ENCODE assay signal across 8 cellular contexts in the genomic region with DNA sequence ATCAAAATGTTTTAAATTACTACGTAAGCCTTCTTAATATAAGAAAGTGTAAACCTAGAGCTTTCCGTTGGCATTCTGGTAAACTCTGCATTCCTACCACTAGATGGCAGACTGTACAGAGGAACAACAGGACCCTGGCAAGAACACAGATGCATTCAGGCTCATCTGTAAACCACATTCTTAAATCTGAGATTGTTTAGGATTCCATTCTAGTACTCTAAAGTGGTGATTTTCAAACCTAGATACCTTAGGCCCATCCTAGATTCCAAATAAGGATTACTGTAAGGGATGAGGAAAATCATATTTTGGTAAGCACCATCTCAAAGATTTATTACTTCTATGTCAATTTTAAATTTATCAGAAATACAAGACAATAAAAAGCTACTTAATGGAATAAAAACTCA. TPM values are rescaled to one million over a fixed set of nuclear protein-coding genes. Genes with fewer than 3 reads are reported as not detected.
DNase-seq lines count a peak whose midpoint lies in the region; ATAC-seq, FAIRE-seq and TF ChIP-seq lines count a peak whose summit lies in the region.

No MANE protein-coding gene starts in this region.

- intact Hi-C loops in HCT116 (cut with micrococcal nuclease): loop anchor here (1.0 to 10.0 kb wide), 4 partner anchors 151 to 233 kb away; a partner anchor contains a TSS

- H2AFZ ChIP-seq in HCT116 (ENCODE audit: low read depth, low read length, poor library complexity, severe bottlenecking): no peak overlapping the region

- H3K4me1 ChIP-seq in HCT116 (ENCODE audit: control insufficient read depth in 1 of 2, insufficient read depth in 2 of 2, low read length in 2 of 2) (peaks cover 0 to 7% of the 10 kb centered on the region in 2 experiments; a peak in 3 of 4 replicates), small intestine (ENCODE audit: control insufficient read depth in 2 of 2, insufficient read depth in 1 of 2, low read depth in 1 of 2, low read length in 1 of 2) (peaks cover 5 to 15% of the 10 kb centered on the region in 2 donors)

- no peak overlapping the region for H3K4me3 ChIP-seq in HCT116 (replicated peaks in 1 of 2; ENCODE audit: low read depth in 1 of 2, low read length in 2 of 2)
- peak overlapping the region; percentile 9 for H3K4me3 ChIP-seq in MG63
- H3K4me3 ChIP-seq in small intestine (ENCODE audit: low read depth in 1 of 2, low read length in 2 of 2): no peak overlapping the region

- H3K27ac ChIP-seq in 22Rv1: no peak overlapping the region
- no peak overlapping the region for H3K27ac ChIP-seq in HCT116 (ENCODE audit: low read depth, low read length)
- H3K27ac ChIP-seq in small intestine (ENCODE audit: low read depth in 1 of 2, low read length in 1 of 2): no peak overlapping the region

- peaks cover 90% of the 10 kb centered on the region for H3K79me2 ChIP-seq in HCT116 (ENCODE audit: insufficient read depth, low read length)

- DNase-seq in HCT116 (ENCODE audit: low read depth, low spot score) (peak; percentile 76), MG63 (peak; percentile 63), SIG-M5 (lab: John Stamatoyannopoulos, UW) (peak; percentile 8), T47D (ENCODE audit: low read depth in 1 of 2, low spot score in 1 of 2) (peak; percentile 55 to 90), iPS-NIHi11 (ENCODE audit: low spot score) (peak; percentile 80), small intestine (peak; percentile 82)

- peak; percentile 84 for TF ChIP-seq RAD21 in HCT116 (IDR thresholded peaks at IDR 0.05; ENCODE audit: low read depth)

- no peak overlapping the region for H3K9ac ChIP-seq in HCT116 (ENCODE audit: low read length)

- in situ Hi-C loops in T47D (cut with HindIII; ENCODE audit: low pct_unique_long_range_greater_than_20kb, low sequenced_read_pairs): no loop called here

- peak; percentile 94 for TF ChIP-seq CTCF in 22Rv1 (IDR thresholded peaks at IDR 0.05)
- TF ChIP-seq CTCF in HCT116 (IDR thresholded peaks at IDR 0.05 in 2 of 3, conservative IDR thresholded peaks at IDR 0.05 in 1 of 3; ENCODE audit: borderline replicate concordance in 1 of 3, insufficient read depth in 1 of 3, low read depth in 2 of 3, low read length in 2 of 3): peak; percentile 78 to 96 (median 79); a peak in 5 of 6 replicates

- H3K27me3 ChIP-seq in HCT116 (ENCODE audit: insufficient read depth, low read length) (no peaks in the 10 kb centered on the region), MG63 (no peaks in the 10 kb centered on the region), small intestine (ENCODE audit: control insufficient read depth in 2 of 2, insufficient read depth in 2 of 2, low read length in 2 of 2) (no peaks in the 10 kb centered on the region)

- no peaks in the 10 kb centered on the region for H3K9me2 ChIP-seq in HCT116 (ENCODE audit: insufficient read depth)

- no peaks in the 10 kb centered on the region for H3K9me3 ChIP-seq in HCT116 (ENCODE audit: control insufficient read depth in 1 of 2, insufficient read depth in 1 of 2, low read depth in 1 of 2, low read length in 2 of 2)
- no peaks in the 10 kb centered on the region for H3K9me3 ChIP-seq in MG63
- no peaks in the 10 kb centered on the region for H3K9me3 ChIP-seq in small intestine (ENCODE audit: control insufficient read depth, low read depth)

- no peaks in the 10 kb centered on the region for H3K36me3 ChIP-seq in HCT116 (ENCODE audit: control insufficient read depth in 1 of 2, insufficient read depth in 2 of 2, low read length in 2 of 2)
- 0 out of 2 replicates have a peak, but pooled peaks cover 2% of the 10 kb centered on the region for H3K36me3 ChIP-seq in MG63
- no peaks in the 10 kb centered on the region for H3K36me3 ChIP-seq in small intestine (ENCODE audit: control insufficient read depth in 2 of 2, insufficient read depth in 2 of 2, low read length in 2 of 2)

- FAIRE-seq in G401.6 (lab: Jason Lieb, UNC) (peak; percentile 97), small intestine (lab: Jason Lieb, UNC) (peak; percentile 86)

- CTCF ChIA-PET in HCT116 (lab: Charles Lee): interaction anchor here (0.5 to 2.2 kb wide), 28 partner anchors 10 to 232 kb away, joined by 3 to 53 read pairs (median 4); a partner anchor contains a TSS

- RAD21 ChIA-PET in HCT116 (lab: Charles Lee; ENCODE audit: low non-redundant PET in 1 of 2, low total read pairs in 2 of 2, uncharacterized antibody in 2 of 2, unreplicated experiment in 2 of 2): interaction anchor here (1.2 to 1.3 kb wide), 2 partner anchors 152 kb away, joined by 4 to 5 read pairs; no protein-coding TSS in a partner anchor

- POLR2A ChIA-PET in HCT116 (lab: Charles Lee): interaction anchor here (1.3 kb wide), 1 partner anchor 27 kb away, joined by 4 read pairs; a partner anchor contains a TSS

- whole genome bisulfite sequencing in small intestine, 3 donors: 0 to 4% (median 2%) methylated on average over 2 of the region's 2 CpGs

- BruUV-seq in HCT116 (replicated peaks; lab: Mats Ljungman, UMichigan): no TSS peak

- peak overlapping the region; percentile 56 for H3K4me2 ChIP-seq in HCT116 (ENCODE audit: low read length)

- peaks cover 6% of the 10 kb centered on the region; the same call in 1 of the 2 replicates for H4K20me1 ChIP-seq in HCT116 (ENCODE audit: insufficient read depth)

- peak; percentile 86 for ATAC-seq in HCT116

- TF ChIP-seq POLR2A in HCT116 (IDR thresholded peaks at IDR 0.05; ENCODE audit: borderline replicate concordance, extremely low read depth, insufficient read depth, insufficient read length): no peak

TF ChIP-seq in HCT116, 20 proteins besides CTCF, POLR2A, EP300 and RAD21:
- TF ChIP-seq POLR2AphosphoS5 (IDR thresholded peaks at IDR 0.05; ENCODE audit: low read depth, low read length): no peak
- peak; percentile 17 for TF ChIP-seq YY1 (IDR thresholded peaks at IDR 0.05; ENCODE audit: extremely low read depth, insufficient replicate concordance, low read depth, low read length)
- TF ChIP-seq CBX3 (IDR thresholded peaks at IDR 0.05; ENCODE audit: low read depth): peak; percentile 64; the same call in 1 of the 2 replicates
- no peak for TF ChIP-seq ELF1 (IDR thresholded peaks at IDR 0.05; ENCODE audit: borderline replicate concordance, low read depth)

RNA-seq across cellular contexts. Expression of a gene that starts 26.9 kb away (rescaled TPM):
- total RNA-seq in HCT116 (2021; ENCODE audit: unreplicated experiment): 90.6 TPM
- 54.4 and 67.3 TPM in 2 replicates for polyA plus RNA-seq in HCT116 (2012)
- total RNA-seq in MG63 (2014; rRNA removed; shearing (Covaris generic); ENCODE audit: low replicate concordance): 90.0 and 114 TPM in 2 replicates
- 100 to 1,000 TPM in 2 of 3 donors, 10 to 100 TPM in 1; 88.8 to 127 (median 106) TPM for polyA plus RNA-seq in small intestine

Comparison
In these comparisons a context has a peak if more than half of its experiments do, and no peak if none do; other contexts are left out.
1. DNase-seq: peak in every context shown above with its lines; median percentile 82 in small intestine; 80 in iPS-NIHi11; 76 in HCT116; 72 in T47D; 63 in MG63; 8 in SIG-M5.